2 cellular contexts compared by ENCODE assay signal in the genomic region with DNA sequence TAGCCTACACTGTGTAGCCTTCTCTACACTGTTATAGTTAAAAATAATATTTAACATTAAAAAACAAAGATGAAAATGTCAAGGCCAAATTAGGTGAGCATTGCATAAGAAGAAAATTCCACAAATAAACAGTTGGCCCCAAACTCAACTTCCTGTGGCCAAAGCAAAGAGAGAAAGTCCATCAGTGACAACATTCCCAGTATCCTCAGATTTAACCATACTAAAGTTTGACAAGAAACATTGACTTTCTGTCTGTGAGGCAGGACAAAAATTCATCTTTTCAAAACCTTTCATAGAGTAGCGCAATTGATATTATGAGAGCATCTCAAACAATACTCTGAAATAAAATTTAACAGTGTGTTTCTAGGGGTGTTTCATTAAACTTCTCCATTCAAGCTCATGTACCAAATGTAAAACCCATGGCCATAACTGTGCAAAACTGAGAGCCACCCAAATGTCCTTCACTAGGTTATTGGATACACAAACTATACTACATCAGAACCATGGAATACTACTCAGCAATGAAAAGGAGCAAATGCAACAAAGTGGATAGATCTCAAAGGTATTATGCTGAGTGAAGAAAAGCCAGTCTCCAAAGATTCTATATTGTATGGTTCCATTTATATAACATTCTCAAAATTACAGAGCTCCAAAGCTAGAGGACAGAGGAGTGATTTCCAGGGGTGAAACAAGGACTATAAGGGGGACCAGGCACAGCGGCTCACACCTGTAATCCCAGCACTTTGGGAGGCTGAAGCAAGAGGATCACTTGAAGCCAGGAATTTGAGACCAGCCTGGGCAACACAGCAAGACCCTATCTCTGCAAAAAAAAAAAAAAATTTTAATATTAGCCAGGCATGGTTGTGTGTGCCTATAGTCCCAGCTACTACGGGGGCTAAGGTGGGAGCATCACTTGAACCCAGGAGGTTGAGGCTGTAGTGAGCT.
TF ChIP-seq lines count a peak whose summit lies in the region.

No MANE protein-coding gene starts in this region.

TF ChIP-seq in K562, 482 proteins besides CTCF, POLR2A, EP300 and RAD21:
- peak; percentile 27 for TF ChIP-seq RBM25 (IDR thresholded peaks at IDR 0.05; ENCODE audit: low read depth, low read length, severe bottlenecking)
- no peak for TF ChIP-seq PHB (CRISPR knock-in tag; IDR thresholded peaks at IDR 0.05)

TF ChIP-seq in HepG2, 621 proteins besides CTCF, POLR2A, EP300 and RAD21 (continues in another document):
- TF ChIP-seq TOE1 (CRISPR knock-in tag; IDR thresholded peaks at IDR 0.05), result no peak
- TF ChIP-seq HDAC2 (CRISPR knock-in tag; IDR thresholded peaks at IDR 0.05), result peak; percentile 57
- TF ChIP-seq ZNF331 (CRISPR knock-in tag; IDR thresholded peaks at IDR 0.05), result peak; percentile 22; the same call in 1 of the 2 replicates
- 0 out of 2 replicates have a peak, but pooled peaks have one; percentile 26 for TF ChIP-seq DMAP1 (CRISPR knock-in tag; IDR thresholded peaks at IDR 0.05)
- TF ChIP-seq ZNF558 (CRISPR knock-in tag; IDR thresholded peaks at IDR 0.05; ENCODE audit: borderline replicate concordance), result no peak
- TF ChIP-seq, protein P1, sequence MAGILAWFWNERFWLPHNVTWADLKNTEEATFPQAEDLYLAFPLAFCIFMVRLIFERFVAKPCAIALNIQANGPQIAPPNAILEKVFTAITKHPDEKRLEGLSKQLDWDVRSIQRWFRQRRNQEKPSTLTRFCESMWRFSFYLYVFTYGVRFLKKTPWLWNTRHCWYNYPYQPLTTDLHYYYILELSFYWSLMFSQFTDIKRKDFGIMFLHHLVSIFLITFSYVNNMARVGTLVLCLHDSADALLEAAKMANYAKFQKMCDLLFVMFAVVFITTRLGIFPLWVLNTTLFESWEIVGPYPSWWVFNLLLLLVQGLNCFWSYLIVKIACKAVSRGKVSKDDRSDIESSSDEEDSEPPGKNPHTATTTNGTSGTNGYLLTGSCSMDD (CRISPR knock-in tag; IDR thresholded peaks at IDR 0.05), result no peak
- TF ChIP-seq ZNF24 (IDR thresholded peaks at IDR 0.05), result peak; percentile 42; the same call in 1 of the 2 replicates
- no peak for TF ChIP-seq NFE2L2 (IDR thresholded peaks at IDR 0.05; ENCODE audit: low read length)
- TF ChIP-seq, protein P2, sequence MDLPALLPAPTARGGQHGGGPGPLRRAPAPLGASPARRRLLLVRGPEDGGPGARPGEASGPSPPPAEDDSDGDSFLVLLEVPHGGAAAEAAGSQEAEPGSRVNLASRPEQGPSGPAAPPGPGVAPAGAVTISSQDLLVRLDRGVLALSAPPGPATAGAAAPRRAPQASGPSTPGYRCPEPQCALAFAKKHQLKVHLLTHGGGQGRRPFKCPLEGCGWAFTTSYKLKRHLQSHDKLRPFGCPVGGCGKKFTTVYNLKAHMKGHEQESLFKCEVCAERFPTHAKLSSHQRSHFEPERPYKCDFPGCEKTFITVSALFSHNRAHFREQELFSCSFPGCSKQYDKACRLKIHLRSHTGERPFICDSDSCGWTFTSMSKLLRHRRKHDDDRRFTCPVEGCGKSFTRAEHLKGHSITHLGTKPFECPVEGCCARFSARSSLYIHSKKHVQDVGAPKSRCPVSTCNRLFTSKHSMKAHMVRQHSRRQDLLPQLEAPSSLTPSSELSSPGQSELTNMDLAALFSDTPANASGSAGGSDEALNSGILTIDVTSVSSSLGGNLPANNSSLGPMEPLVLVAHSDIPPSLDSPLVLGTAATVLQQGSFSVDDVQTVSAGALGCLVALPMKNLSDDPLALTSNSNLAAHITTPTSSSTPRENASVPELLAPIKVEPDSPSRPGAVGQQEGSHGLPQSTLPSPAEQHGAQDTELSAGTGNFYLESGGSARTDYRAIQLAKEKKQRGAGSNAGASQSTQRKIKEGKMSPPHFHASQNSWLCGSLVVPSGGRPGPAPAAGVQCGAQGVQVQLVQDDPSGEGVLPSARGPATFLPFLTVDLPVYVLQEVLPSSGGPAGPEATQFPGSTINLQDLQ (CRISPR knock-in tag; IDR thresholded peaks at IDR 0.05), result no peak
- no peak for TF ChIP-seq ZNF496 (CRISPR knock-in tag; IDR thresholded peaks at IDR 0.05; ENCODE audit: insufficient replicate concordance)
- peak; percentile 82; the same call in 1 of the 2 replicates for TF ChIP-seq THRA (CRISPR knock-in tag; IDR thresholded peaks at IDR 0.05; ENCODE audit: borderline replicate concordance)
- peak; percentile 64; the same call in 1 of the 2 replicates for TF ChIP-seq ZMAT3 (CRISPR knock-in tag; conservative IDR thresholded peaks at IDR 0.05)
- TF ChIP-seq, protein P3, sequence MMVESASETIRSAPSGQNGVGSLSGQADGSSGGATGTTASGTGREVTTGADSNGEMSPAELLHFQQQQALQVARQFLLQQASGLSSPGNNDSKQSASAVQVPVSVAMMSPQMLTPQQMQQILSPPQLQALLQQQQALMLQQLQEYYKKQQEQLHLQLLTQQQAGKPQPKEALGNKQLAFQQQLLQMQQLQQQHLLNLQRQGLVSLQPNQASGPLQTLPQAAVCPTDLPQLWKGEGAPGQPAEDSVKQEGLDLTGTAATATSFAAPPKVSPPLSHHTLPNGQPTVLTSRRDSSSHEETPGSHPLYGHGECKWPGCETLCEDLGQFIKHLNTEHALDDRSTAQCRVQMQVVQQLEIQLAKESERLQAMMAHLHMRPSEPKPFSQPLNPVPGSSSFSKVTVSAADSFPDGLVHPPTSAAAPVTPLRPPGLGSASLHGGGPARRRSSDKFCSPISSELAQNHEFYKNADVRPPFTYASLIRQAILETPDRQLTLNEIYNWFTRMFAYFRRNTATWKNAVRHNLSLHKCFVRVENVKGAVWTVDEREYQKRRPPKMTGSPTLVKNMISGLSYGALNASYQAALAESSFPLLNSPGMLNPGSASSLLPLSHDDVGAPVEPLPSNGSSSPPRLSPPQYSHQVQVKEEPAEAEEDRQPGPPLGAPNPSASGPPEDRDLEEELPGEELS (CRISPR knock-in tag; IDR thresholded peaks at IDR 0.05), result peak; percentile 95
- peak; percentile 57 for TF ChIP-seq PITX1 (CRISPR knock-in tag; IDR thresholded peaks at IDR 0.05)
- no peak for TF ChIP-seq ZFP36L2 (CRISPR knock-in tag; IDR thresholded peaks at IDR 0.05)
- no peak for TF ChIP-seq ZNF207 (IDR thresholded peaks at IDR 0.05; ENCODE audit: borderline replicate concordance)
- TF ChIP-seq HOXA3 (CRISPR knock-in tag; IDR thresholded peaks at IDR 0.05), result 0 out of 2 replicates have a peak, but pooled peaks have one; percentile 9
- 0 out of 2 replicates have a peak, but pooled peaks have one; percentile 83 for TF ChIP-seq CC2D1A (CRISPR knock-in tag; IDR thresholded peaks at IDR 0.05)
- peak; percentile 88 for TF ChIP-seq DPF2 (CRISPR knock-in tag; IDR thresholded peaks at IDR 0.05; ENCODE audit: borderline replicate concordance, low read depth)
- TF ChIP-seq REST (IDR thresholded peaks at IDR 0.05; ENCODE audit: borderline replicate concordance in 1 of 2, low read depth in 1 of 2, low read length in 2 of 2), result peak in 1 of 2 experiments; percentile 61; a peak in 2 of 4 replicates
- TF ChIP-seq CEBPG (CRISPR knock-in tag; IDR thresholded peaks at IDR 0.05), result peak; percentile 82
- 0 out of 2 replicates have a peak, but pooled peaks have one; percentile 35 for TF ChIP-seq RERE (CRISPR knock-in tag; IDR thresholded peaks at IDR 0.05; ENCODE audit: low read depth)
- TF ChIP-seq CEBPB (IDR thresholded peaks at IDR 0.05; ENCODE audit: borderline replicate concordance, low read depth, low read length), result peak; percentile 79
- no peak for TF ChIP-seq NFKB2 (CRISPR knock-in tag; IDR thresholded peaks at IDR 0.05; ENCODE audit: borderline replicate concordance)
- TF ChIP-seq, protein P4, sequence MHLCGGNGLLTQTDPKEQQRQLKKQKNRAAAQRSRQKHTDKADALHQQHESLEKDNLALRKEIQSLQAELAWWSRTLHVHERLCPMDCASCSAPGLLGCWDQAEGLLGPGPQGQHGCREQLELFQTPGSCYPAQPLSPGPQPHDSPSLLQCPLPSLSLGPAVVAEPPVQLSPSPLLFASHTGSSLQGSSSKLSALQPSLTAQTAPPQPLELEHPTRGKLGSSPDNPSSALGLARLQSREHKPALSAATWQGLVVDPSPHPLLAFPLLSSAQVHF (CRISPR knock-in tag; IDR thresholded peaks at IDR 0.05), result no peak
- TF ChIP-seq NFIC (IDR thresholded peaks at IDR 0.05; ENCODE audit: low read length), result peak; percentile 93
- TF ChIP-seq POGZ (CRISPR knock-in tag; IDR thresholded peaks at IDR 0.05), result no peak
- TF ChIP-seq MEF2D (CRISPR knock-in tag; IDR thresholded peaks at IDR 0.05), result no peak; the same call in none of the 2 replicates
- TF ChIP-seq NR2F6 (IDR thresholded peaks at IDR 0.05), result peak; percentile 76
- peak; percentile 78 for TF ChIP-seq NR2F6 (CRISPR knock-in tag; IDR thresholded peaks at IDR 0.05)
- peak; percentile 70; the same call in 1 of the 2 replicates for TF ChIP-seq HMG20A (CRISPR knock-in tag; IDR thresholded peaks at IDR 0.05; ENCODE audit: borderline replicate concordance)
- TF ChIP-seq CREM (IDR thresholded peaks at IDR 0.05), result peak; percentile 83; the same call in 1 of the 2 replicates
- TF ChIP-seq CREM (CRISPR knock-in tag; IDR thresholded peaks at IDR 0.05), result no peak
- peak; percentile 56; the same call in 1 of the 2 replicates for TF ChIP-seq PPARG (CRISPR knock-in tag; conservative IDR thresholded peaks at IDR 0.05)
- TF ChIP-seq, protein P5, sequence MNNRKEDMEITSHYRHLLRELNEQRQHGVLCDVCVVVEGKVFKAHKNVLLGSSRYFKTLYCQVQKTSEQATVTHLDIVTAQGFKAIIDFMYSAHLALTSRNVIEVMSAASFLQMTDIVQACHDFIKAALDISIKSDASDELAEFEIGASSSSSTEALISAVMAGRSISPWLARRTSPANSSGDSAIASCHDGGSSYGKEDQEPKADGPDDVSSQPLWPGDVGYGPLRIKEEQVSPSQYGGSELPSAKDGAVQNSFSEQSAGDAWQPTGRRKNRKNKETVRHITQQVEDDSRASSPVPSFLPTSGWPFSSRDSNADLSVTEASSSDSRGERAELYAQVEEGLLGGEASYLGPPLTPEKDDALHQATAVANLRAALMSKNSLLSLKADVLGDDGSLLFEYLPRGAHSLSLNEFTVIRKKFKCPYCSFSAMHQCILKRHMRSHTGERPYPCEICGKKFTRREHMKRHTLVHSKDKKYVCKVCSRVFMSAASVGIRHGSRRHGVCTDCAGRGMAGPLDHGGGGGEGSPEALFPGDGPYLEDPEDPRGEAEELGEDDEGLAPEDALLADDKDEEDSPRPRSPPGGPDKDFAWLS (CRISPR knock-in tag; IDR thresholded peaks at IDR 0.05; ENCODE audit: borderline replicate concordance), result no peak
- peak; percentile 92 for TF ChIP-seq RXRB (CRISPR knock-in tag; IDR thresholded peaks at IDR 0.05; ENCODE audit: borderline replicate concordance)
